In the genomic region with DNA sequence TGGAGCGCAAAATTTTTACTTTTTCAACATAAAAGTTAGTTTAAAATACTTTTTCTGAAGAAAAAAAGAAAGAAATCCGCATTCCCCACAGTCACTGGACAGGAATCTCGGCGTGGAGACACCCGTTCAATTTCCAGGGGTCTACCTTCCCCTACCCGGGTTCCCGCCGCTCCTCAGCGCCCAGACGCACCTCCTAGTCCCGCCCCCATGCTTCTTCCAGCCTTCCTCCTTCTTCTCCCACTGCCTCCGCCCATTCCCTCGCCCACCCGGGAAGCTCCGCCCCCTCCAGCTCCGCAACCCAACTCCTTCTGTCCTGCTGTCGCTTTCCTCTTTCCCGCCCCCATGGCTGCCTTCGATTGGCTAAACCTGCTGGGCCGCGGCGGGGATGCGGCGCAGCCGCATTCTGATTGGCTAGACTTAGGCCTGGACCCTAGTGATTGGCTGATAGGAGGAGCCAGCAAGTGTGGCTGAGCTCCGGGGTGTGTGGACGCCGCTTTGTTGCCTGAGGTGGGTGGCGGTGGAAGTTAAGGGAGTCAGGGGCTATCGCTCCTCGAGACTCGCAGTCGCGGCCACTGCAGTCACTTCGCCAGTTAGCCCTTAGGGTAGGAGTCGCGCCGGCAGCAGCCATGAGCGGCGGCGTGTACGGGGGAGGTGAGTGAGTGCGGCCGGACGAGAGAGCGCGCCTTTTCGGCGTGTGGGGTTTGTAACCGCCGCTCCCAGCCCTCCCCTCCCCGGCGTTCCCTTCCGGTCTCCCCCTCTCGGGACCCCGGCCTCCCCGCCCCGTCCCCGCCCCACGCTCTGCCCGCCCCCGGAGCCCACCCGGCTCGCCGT, we compare ENCODE assay signal across 8 cellular contexts. TPM values are rescaled to one million over a fixed set of nuclear protein-coding genes. Genes with fewer than 3 reads are reported as not detected.
A peak's percentile ranks its signal among the peaks of the same experiment; 100 is the strongest.
DNase-seq lines count a peak whose midpoint lies in the region; ATAC-seq and TF ChIP-seq lines count a peak whose summit lies in the region.

A gene (plus strand): TSS at position 460 of the 831 bp plus-strand sequence. CDS start 167 bp downstream, at position 627.

- DNase-seq in NCI-H2196 treated with DMSO at 0.1 percent for 48 hours (lab: John Stamatoyannopoulos, UW; ENCODE audit: unreplicated experiment): peak; percentile 100
- peak; percentile 100 for DNase-seq in breast epithelium (ENCODE audit: low spot score in 2 of 2)

- H3K27ac ChIP-seq in ACC112 (ENCODE audit: low read depth, low read length): peak within 1 kb of the TSS; percentile 66
- peak within 1 kb of the TSS; percentile 74 for H3K27ac ChIP-seq in VCaP
- H3K27ac ChIP-seq in breast epithelium: peak within 1 kb of the TSS; percentile 89 to 93
- H3K27ac ChIP-seq in skeletal muscle tissue (ENCODE audit: low read depth, low read length): peak within 1 kb of the TSS; percentile 68

- H2AFZ ChIP-seq in ACC112 (ENCODE audit: low read length, unreplicated experiment): peak within 1 kb of the TSS; percentile 78

- intact Hi-C loops in breast epithelium (cut with DNase I; ENCODE audit: low total_unique reads): no loop called here

- ATAC-seq in GM18870 (IDR thresholded peaks at IDR 0.05; ENCODE audit: unreplicated experiment) (peak; percentile 97), HG03135 (IDR thresholded peaks at IDR 0.05; ENCODE audit: unreplicated experiment) (peak; percentile 96)

- peak within 1 kb of the TSS; percentile 82 to 86 (median 84) for H3K9ac ChIP-seq in skeletal muscle tissue (ENCODE audit: low read depth in 1 of 3, low read length in 3 of 3)

- TF ChIP-seq POLR2A in breast epithelium (IDR thresholded peaks at IDR 0.05): peak; percentile 43

- peak within 1 kb of the TSS; percentile 87 for H3K4me3 ChIP-seq in ACC112 (ENCODE audit: low read depth, low read length)
- H3K4me3 ChIP-seq in breast epithelium: peak within 1 kb of the TSS; percentile 60 to 94 (median 94)
- H3K4me3 ChIP-seq in iPS-18c (ENCODE audit: insufficient read depth, low read depth, low read length): peak within 1 kb of the TSS; percentile 93
- H3K4me3 ChIP-seq in skeletal muscle tissue (ENCODE audit: low read length in 3 of 3): peak within 1 kb of the TSS; percentile 90 to 98 (median 93)

- H3K36me3 ChIP-seq in ACC112 (ENCODE audit: insufficient read depth, low read length) (no peaks in the 10 kb centered on the region), breast epithelium (no peaks in the 10 kb centered on the region), skeletal muscle tissue (ENCODE audit: control insufficient read depth in 3 of 3, insufficient read depth in 3 of 3, low read length in 3 of 3) (no peaks in the 10 kb centered on the region)

- peaks cover 38% of the 10 kb centered on the region for H3K79me2 ChIP-seq in ACC112 (ENCODE audit: control insufficient read depth, insufficient read depth, low read length, unreplicated experiment)

- TF ChIP-seq CTCF in VCaP (conservative IDR thresholded peaks at IDR 0.05): no peak
- TF ChIP-seq CTCF in breast epithelium (IDR thresholded peaks at IDR 0.05): no peak

- H3K27me3 ChIP-seq in ACC112 (ENCODE audit: insufficient read depth, low read length) (no peaks in the 10 kb centered on the region), breast epithelium (no peaks in the 10 kb centered on the region), skeletal muscle tissue (ENCODE audit: control insufficient read depth in 3 of 3, insufficient read depth in 3 of 3, low read length in 3 of 3) (no peaks in the 10 kb centered on the region)

- H3K9me3 ChIP-seq in breast epithelium (no peaks in the 10 kb centered on the region), iPS-18c (ENCODE audit: control insufficient read depth, insufficient read depth, low read length) (no peaks in the 10 kb centered on the region), skeletal muscle tissue (ENCODE audit: control insufficient read depth in 3 of 3, low read length in 3 of 3) (no peaks in the 10 kb centered on the region)

- peaks cover 12% of the 10 kb centered on the region for H3K4me1 ChIP-seq in ACC112 (ENCODE audit: control insufficient read depth, insufficient read depth, low read length, unreplicated experiment)
- H3K4me1 ChIP-seq in breast epithelium: peaks cover 0 to 7% of the 10 kb centered on the region in 2 donors
- H3K4me1 ChIP-seq in skeletal muscle tissue (ENCODE audit: control insufficient read depth in 3 of 3, insufficient read depth in 3 of 3, low read length in 3 of 3): peaks cover 5 to 7% (median 7%) of the 10 kb centered on the region in 3 donors

RNA-seq across cellular contexts. Expression of the gene that starts here (rescaled TPM):
- total RNA-seq in breast epithelium: 10 to 100 TPM; 37.1 to 58.1 (median 46.2) TPM
- total RNA-seq in skeletal muscle tissue: 40.7 TPM

Comparison
In these comparisons a context has a peak if more than half of its experiments do, and no peak if none do; other contexts are left out.
1. Peak in every context shown above with its lines: DNase-seq, ATAC-seq, H3K4me3 ChIP-seq and H3K27ac ChIP-seq.